ENCODE assay signal across 22 cellular contexts in genomic region chr3:100140976-100141375, GRCh38. TPM values are rescaled to one million over a fixed set of nuclear protein-coding genes. Genes with fewer than 3 reads are reported as not detected.
A peak's percentile ranks its signal among the peaks of the same experiment; 100 is the strongest.
DNase-seq lines count a peak whose midpoint lies in the region; ATAC-seq and TF ChIP-seq lines count a peak whose summit lies in the region.
"Had no signal": no experiment of that assay in that cellular context is flagged by ENCODE, and none has a peak within 500 bp of the region (broad histone marks: within the 10 kb centered on the region; RNA-seq: fewer than 3 reads in every experiment).

No MANE protein-coding gene starts in this region.

- DNase-seq in activated naive CD8-positive, alpha-beta T cell treated with anti-CD3 and anti-CD28 coated beads, Interleukin-2, amount 10 ng/mL, durations not matched to agents 7 days and 5 days, result no peak
- DNase-seq in activated naive CD8-positive, alpha-beta T cell treated with anti-CD3 and anti-CD28 coated beads, Interleukin-2, amount 50 U/mL, for 24 hours, result no peak
- DNase-seq in amniotic epithelial cell (ENCODE audit: low read depth) (peak; percentile 26), mesenchymal stem cell (no peak), Caco-2 (no peak), HPDE6-E6E7 (ENCODE audit: extremely low spot score) (no peak), nucleus accumbens (lab: John Stamatoyannopoulos, UW) (no peak)
- DNase-seq: CD4-positive, CD25-positive, alpha-beta regulatory T cell; CD8-positive, alpha-beta T cell; DMS 273 treated with DMSO at 0.1 percent for 48 hours; DMS79; EL; GDM1; GOT3; HFFc6 had no signal

- no peak overlapping the region for H2BK5ac ChIP-seq in mesenchymal stem cell (ENCODE audit: low read depth, low read length, poor library complexity, severe bottlenecking)

- no peak overlapping the region for H3K4ac ChIP-seq in mesenchymal stem cell (ENCODE audit: low read depth in 1 of 2, low read length in 2 of 2)

- no peaks in the 10 kb centered on the region for H3K27me3 Mint-ChIP-seq in activated naive CD8-positive, alpha-beta T cell treated with anti-CD3 and anti-CD28 coated beads, Interleukin-2, amount 10 ng/mL, durations not matched to agents 7 days and 5 days
- no peaks in the 10 kb centered on the region for H3K27me3 Mint-ChIP-seq in activated naive CD8-positive, alpha-beta T cell treated with anti-CD3 and anti-CD28 coated beads, Interleukin-2, amount 50 U/mL, for 24 hours
- no peaks in the 10 kb centered on the region for H3K27me3 Mint-ChIP-seq in Caco-2 (ENCODE audit: insufficient read depth, unreplicated experiment)
- H3K27me3 Mint-ChIP-seq: B cell; CD4-positive, CD25-positive, alpha-beta regulatory T cell had no signal

- no peak overlapping the region for H4K91ac ChIP-seq in mesenchymal stem cell (ENCODE audit: low read length)

- no peak overlapping the region for H4K8ac ChIP-seq in mesenchymal stem cell (ENCODE audit: low read length)

- WGBS in mesenchymal stem cell, result no CpG with 5 or more reads among the region's 1 CpG

- CTCF ChIA-PET in Caco-2 (lab: Charles Lee), result no interaction called here

- H3K36me3 ChIP-seq in mesenchymal stem cell (ENCODE audit: control insufficient read depth in 1 of 2, insufficient read depth in 2 of 2, low read depth in 1 of 2, low read length in 2 of 2), result no peaks in the 10 kb centered on the region
- no peaks in the 10 kb centered on the region for H3K36me3 ChIP-seq in Caco-2 (ENCODE audit: control insufficient read depth, insufficient read depth, low read length)
- H3K36me3 ChIP-seq: HAP-1 had no signal

- H2BK15ac ChIP-seq in mesenchymal stem cell (ENCODE audit: low read depth, poor library complexity, severe bottlenecking), result no peak overlapping the region

- H2BK120ac ChIP-seq in mesenchymal stem cell (ENCODE audit: low read depth, low read length), result no peak overlapping the region

- H3K9me3 Mint-ChIP-seq in activated naive CD8-positive, alpha-beta T cell treated with anti-CD3 and anti-CD28 coated beads, Interleukin-2, amount 10 ng/mL, durations not matched to agents 7 days and 5 days, result peaks cover 22% of the 10 kb centered on the region
- peaks cover 22% of the 10 kb centered on the region for H3K9me3 Mint-ChIP-seq in activated naive CD8-positive, alpha-beta T cell treated with anti-CD3 and anti-CD28 coated beads, Interleukin-2, amount 50 U/mL, for 24 hours
- H3K9me3 Mint-ChIP-seq in Caco-2 (ENCODE audit: unreplicated experiment), result peaks cover 22% of the 10 kb centered on the region

- H3K9me3 ChIP-seq in mesenchymal stem cell (ENCODE audit: control insufficient read depth, low read length), result peaks cover 4% of the 10 kb centered on the region
- H3K9me3 ChIP-seq in Caco-2, result 0 out of 2 replicates have a peak, but pooled peaks cover 9% of the 10 kb centered on the region
- H3K9me3 ChIP-seq: HAP-1 had no signal

- H3K4me3 ChIP-seq in mesenchymal stem cell (ENCODE audit: insufficient read depth in 1 of 2, low read depth in 1 of 2, low read length in 2 of 2) (no peak overlapping the region), Caco-2 (ENCODE audit: low read depth, low read length) (no peak overlapping the region)
- H3K4me3 ChIP-seq: BLaER1, GM12878, HAP-1 had no signal

- H3K4me3 Mint-ChIP-seq in activated naive CD8-positive, alpha-beta T cell treated with anti-CD3 and anti-CD28 coated beads, Interleukin-2, amount 10 ng/mL, durations not matched to agents 7 days and 5 days, result no peak overlapping the region
- no peak overlapping the region for H3K4me3 Mint-ChIP-seq in activated naive CD8-positive, alpha-beta T cell treated with anti-CD3 and anti-CD28 coated beads, Interleukin-2, amount 50 U/mL, for 24 hours
- no peak overlapping the region for H3K4me3 Mint-ChIP-seq in Caco-2 (ENCODE audit: unreplicated experiment)
- H3K4me3 Mint-ChIP-seq: B cell; CD4-positive, CD25-positive, alpha-beta regulatory T cell; CD8-positive, alpha-beta T cell; HFFc6 had no signal

- no peak overlapping the region for H2AFZ ChIP-seq in mesenchymal stem cell (ENCODE audit: low read depth, low read length)

- H3K23ac ChIP-seq in mesenchymal stem cell (ENCODE audit: low read length in 2 of 2), result no peak overlapping the region

- no peaks in the 10 kb centered on the region for H3K79me1 ChIP-seq in mesenchymal stem cell (replicated peaks; ENCODE audit: low read length, poor library complexity, severe bottlenecking)

- H2AK5ac ChIP-seq in mesenchymal stem cell (ENCODE audit: low read length, severe bottlenecking), result no peak overlapping the region

- H3K27me3 ChIP-seq in mesenchymal stem cell (ENCODE audit: control insufficient read depth in 1 of 2, insufficient read depth in 1 of 2, low read length in 2 of 2) (no peaks in the 10 kb centered on the region), Caco-2 (replicated peaks; ENCODE audit: control insufficient read depth, insufficient read depth, low read length) (no peaks in the 10 kb centered on the region)
- H3K27me3 ChIP-seq: BLaER1 had no signal

- intact Hi-C loops in Caco-2 (cut with micrococcal nuclease; ENCODE audit: unreplicated experiment), result no loop called here

- H3K18ac ChIP-seq in mesenchymal stem cell (ENCODE audit: low read depth in 1 of 2, low read length in 2 of 2), result peak overlapping the region in 1 of 2 experiments; percentile 5

- H3K4me2 ChIP-seq in mesenchymal stem cell (ENCODE audit: low read length, poor library complexity, severe bottlenecking), result no peak overlapping the region
- H3K4me2 ChIP-seq: BLaER1 had no signal

- H3K14ac ChIP-seq in mesenchymal stem cell (ENCODE audit: low read length in 2 of 2), result no peak overlapping the region

- no TSS peak for BruUV-seq in Caco-2 (replicated peaks; lab: Mats Ljungman, UMichigan)

- TF ChIP-seq CTCF in Caco-2 (IDR thresholded peaks at IDR 0.05; ENCODE audit: insufficient read depth in 1 of 2, low read depth in 1 of 2, low read length in 1 of 2, severe bottlenecking in 1 of 2, unreplicated experiment in 1 of 2), result no peak

- peaks cover 32% of the 10 kb centered on the region for H3K4me1 Mint-ChIP-seq in activated naive CD8-positive, alpha-beta T cell treated with anti-CD3 and anti-CD28 coated beads, Interleukin-2, amount 10 ng/mL, durations not matched to agents 7 days and 5 days
- H3K4me1 Mint-ChIP-seq in activated naive CD8-positive, alpha-beta T cell treated with anti-CD3 and anti-CD28 coated beads, Interleukin-2, amount 50 U/mL, for 24 hours, result no peaks in the 10 kb centered on the region
- H3K4me1 Mint-ChIP-seq in Caco-2 (ENCODE audit: low read depth, unreplicated experiment), result no peaks in the 10 kb centered on the region

- POLR2A ChIA-PET in activated naive CD8-positive, alpha-beta T cell treated with anti-CD3 and anti-CD28 coated beads, Interleukin-2, amount 10 ng/mL, durations not matched to agents 7 days and 5 days (lab: Charles Lee), result interaction anchor here (0.6 kb wide), 1 partner anchor 261 kb away, joined by 3 read pairs; no protein-coding TSS in a partner anchor
- POLR2A ChIA-PET in Caco-2 (lab: Charles Lee), result no interaction called here

- H3K27ac Mint-ChIP-seq in activated naive CD8-positive, alpha-beta T cell treated with anti-CD3 and anti-CD28 coated beads, Interleukin-2, amount 10 ng/mL, durations not matched to agents 7 days and 5 days, result peak overlapping the region; percentile 42
- H3K27ac Mint-ChIP-seq in activated naive CD8-positive, alpha-beta T cell treated with anti-CD3 and anti-CD28 coated beads, Interleukin-2, amount 50 U/mL, for 24 hours, result no peak overlapping the region
- H3K27ac Mint-ChIP-seq in Caco-2 (ENCODE audit: unreplicated experiment), result no peak overlapping the region
- H3K27ac Mint-ChIP-seq: B cell; CD4-positive, CD25-positive, alpha-beta regulatory T cell; CD8-positive, alpha-beta T cell; HFFc6 had no signal

- no peak for ATAC-seq in activated naive CD8-positive, alpha-beta T cell treated with anti-CD3 and anti-CD28 coated beads, Interleukin-2, amount 10 ng/mL, durations not matched to agents 7 days and 5 days (ENCODE audit: low read depth)
- no peak for ATAC-seq in activated naive CD8-positive, alpha-beta T cell treated with anti-CD3 and anti-CD28 coated beads, Interleukin-2, amount 50 U/mL, for 24 hours
- ATAC-seq in HG03378 (IDR thresholded peaks at IDR 0.05; ENCODE audit: unreplicated experiment), result no peak
- ATAC-seq: CD8-positive, alpha-beta T cell; GM12878 had no signal

- peak overlapping the region; percentile 5 for H3K9ac ChIP-seq in mesenchymal stem cell (ENCODE audit: low read length)
- H3K9ac ChIP-seq: BLaER1 had no signal

- H3K4me1 ChIP-seq in mesenchymal stem cell (ENCODE audit: control insufficient read depth, insufficient read depth, low read depth, low read length) (no peaks in the 10 kb centered on the region), Caco-2 (no peaks in the 10 kb centered on the region)
- H3K4me1 ChIP-seq: HAP-1 had no signal

- no peak overlapping the region for H3K27ac ChIP-seq in mesenchymal stem cell (ENCODE audit: low read length, poor library complexity, severe bottlenecking)
- H3K27ac ChIP-seq: 22Rv1, BLaER1, C4-2B had no signal

- no peak overlapping the region for H2BK12ac ChIP-seq in mesenchymal stem cell (ENCODE audit: low read length in 2 of 2)

- H3K36me3 Mint-ChIP-seq in activated naive CD8-positive, alpha-beta T cell treated with anti-CD3 and anti-CD28 coated beads, Interleukin-2, amount 10 ng/mL, durations not matched to agents 7 days and 5 days, result peaks cover 53% of the 10 kb centered on the region
- peaks cover 27% of the 10 kb centered on the region for H3K36me3 Mint-ChIP-seq in activated naive CD8-positive, alpha-beta T cell treated with anti-CD3 and anti-CD28 coated beads, Interleukin-2, amount 50 U/mL, for 24 hours (ENCODE audit: low read depth)
- peaks cover 6% of the 10 kb centered on the region for H3K36me3 Mint-ChIP-seq in Caco-2 (ENCODE audit: insufficient read depth, unreplicated experiment)

RNA-seq across cellular contexts. Expression of gene FILIP1L, which starts 26.7 kb away (rescaled TPM):
- total RNA-seq in activated naive CD8-positive, alpha-beta T cell treated with anti-CD3 and anti-CD28 coated beads, Interleukin-2, amount 10 ng/mL, durations not matched to agents 7 days and 5 days, result 1 to 10 TPM; 2.0 to 2.4 TPM
- 200 TPM for polyA plus RNA-seq in mesenchymal stem cell (2013, experiment 1 of 2)
- polyA plus RNA-seq in mesenchymal stem cell (2013, experiment 2 of 2), result 198 TPM
- 15.5 and 22.7 TPM in 2 replicates for total RNA-seq in Caco-2 (2022)
